Comparison of ENCODE assay signal across 24 cellular contexts in genomic region chr14:28773176-28773575, GRCh38. TPM values are rescaled to one million over a fixed set of nuclear protein-coding genes. Genes with fewer than 3 reads are reported as not detected.
A peak's percentile ranks its signal among the peaks of the same experiment; 100 is the strongest.
DNase-seq lines count a peak whose midpoint lies in the region; ATAC-seq, FAIRE-seq and TF ChIP-seq lines count a peak whose summit lies in the region.
"Had no signal": no experiment of that assay in that cellular context is flagged by ENCODE, and none has a peak within 500 bp of the region (broad histone marks: within the 10 kb centered on the region; RNA-seq: fewer than 3 reads in every experiment).

No MANE protein-coding gene starts in this region.

- H3K27ac ChIP-seq in caudate nucleus (ENCODE audit: low read depth, low read length) (peak overlapping the region; percentile 87), prostate gland (no peak overlapping the region), upper lobe of left lung (no peak overlapping the region)
- H3K27ac ChIP-seq: 22Rv1, adrenal gland, BLaER1, heart right ventricle, lower lobe of right lung, SJCRH30 had no signal

- DNase-seq in DMS153 treated with DMSO at 0.1 percent for 48 hours (lab: John Stamatoyannopoulos, UW; ENCODE audit: unreplicated experiment) (peak; percentile 53), DMS153 (lab: John Stamatoyannopoulos, UW) (no peak), HTR-8/SVneo (ENCODE audit: insufficient read length, low spot score) (no peak), caudate nucleus (lab: John Stamatoyannopoulos, UW) (no peak), retinal pigment epithelial cell (ENCODE audit: low read depth) (no peak), prostate gland (ENCODE audit: low spot score) (no peak), upper lobe of left lung (no peak), OCI-M1 (lab: John Stamatoyannopoulos, UW) (no peak)
- DNase-seq: activated CD4-positive, alpha-beta T cell treated with anti-CD3 and anti-CD28 coated beads for 1 hour; adrenal gland; DMS 273 treated with DMSO at 0.1 percent for 48 hours; heart right ventricle; immature natural killer cell; lower lobe of right lung; MV-4-11; NCI-H526 treated with DMSO at 0.1 percent for 48 hours; SJCRH30; stimulated activated CD8-positive, alpha-beta memory T cell treated with anti-CD3 and anti-CD28 coated beads, Interleukin-4, amount 100 ng/mL, for 48 hours had no signal

- intact Hi-C loops in prostate gland (cut with DNase I), result no loop called here

- 8% methylated on average over 7 of the region's 7 CpGs for WGBS in prostate gland
- WGBS in upper lobe of left lung, 2 donors, result 4 to 8% methylated on average over 7 of the region's 7 CpGs

- H3K4me3 ChIP-seq in retinal pigment epithelial cell (ENCODE audit: low read length) (no peak overlapping the region), prostate gland (no peak overlapping the region), upper lobe of left lung (no peak overlapping the region)
- H3K4me3 ChIP-seq: adrenal gland, BLaER1, heart right ventricle, K562, lower lobe of right lung, SJCRH30 had no signal

- TF ChIP-seq POLR2A in prostate gland (IDR thresholded peaks at IDR 0.05) (no peak), upper lobe of left lung (IDR thresholded peaks at IDR 0.05) (no peak)

- no peaks in the 10 kb centered on the region for H3K36me3 ChIP-seq in prostate gland
- no peaks in the 10 kb centered on the region for H3K36me3 ChIP-seq in upper lobe of left lung
- H3K36me3 ChIP-seq: adrenal gland, BLaER1, heart right ventricle, lower lobe of right lung, SJCRH30 had no signal

- H3K9me3 ChIP-seq in prostate gland, result no peaks in the 10 kb centered on the region
- peaks cover 0 to 2% (median 0%) of the 10 kb centered on the region in 4 donors for H3K9me3 ChIP-seq in upper lobe of left lung
- H3K9me3 ChIP-seq: adrenal gland, lower lobe of right lung, SJCRH30 had no signal

- H3K27me3 ChIP-seq in prostate gland (replicated peaks; ENCODE audit: insufficient read depth) (peaks cover 33% of the 10 kb centered on the region), upper lobe of left lung (peaks cover 0 to 39% (median 15%) of the 10 kb centered on the region in 4 donors)

- FAIRE-seq in HTR-8/SVneo (lab: Jason Lieb, UNC), result peak; percentile 40
- FAIRE-seq: K562 had no signal

- no peaks in the 10 kb centered on the region for H3K4me1 ChIP-seq in prostate gland (replicated peaks)
- H3K4me1 ChIP-seq in upper lobe of left lung, result peaks cover 0 to 9% (median 1%) of the 10 kb centered on the region in 4 donors
- H3K4me1 ChIP-seq: adrenal gland, BLaER1, heart right ventricle, lower lobe of right lung, SJCRH30 had no signal

- TF ChIP-seq EP300 in upper lobe of left lung (IDR thresholded peaks at IDR 0.05), result no peak

- TF ChIP-seq CTCF in retinal pigment epithelial cell (conservative IDR thresholded peaks at IDR 0.05; ENCODE audit: low read depth, low read length) (peak; percentile 8), prostate gland (IDR thresholded peaks at IDR 0.05) (no peak), upper lobe of left lung (IDR thresholded peaks at IDR 0.05) (no peak)

- no peak for ATAC-seq in upper lobe of left lung (ENCODE audit: low FRiP score in 2 of 2)
- ATAC-seq: heart right ventricle, lower lobe of right lung had no signal

RNA-seq across cellular contexts. Expression of gene FOXG1, which starts 6.6 kb away (rescaled TPM):
- total RNA-seq in prostate gland (1 to 10 TPM in 1 of 2 donors, not detected in 1; 1.6 TPM), upper lobe of left lung (not detected)
- total RNA-seq: activated T-helper 2 cell treated with anti-CD3 and anti-CD28 coated beads, Interferon-gamma antibody, Interleukin-2, Interleukin-4, amounts not matched to agents 10 μg/mL and 5 μg/mL and 100 μg/mL, durations not matched to agents 14 hours and 24 hours and 36 hours; heart right ventricle; lower lobe of right lung; subcutaneous adipose tissue; T-helper 2 cell treated with Interferon-gamma antibody and Interleukin-4, amounts not matched to agents 100 ng/mL and 5 ng/mL, for 36 hours had no signal
